16 cellular contexts compared by ENCODE assay signal in genomic region chrX:2594491-2594890, GRCh38.
DNase-seq lines count a peak whose midpoint lies in the region; ATAC-seq and TF ChIP-seq lines count a peak whose summit lies in the region.
"Had no signal": no experiment of that assay in that cellular context is flagged by ENCODE, and none has a peak within 500 bp of the region (broad histone marks: within the 10 kb centered on the region; RNA-seq: fewer than 3 reads in every experiment).

No MANE protein-coding gene starts in this region.

- CTCF ChIA-PET in PC-9 (lab: Charles Lee) = no interaction called here

- no peak overlapping the region for H3T11ph ChIP-seq in H9 (ENCODE audit: low read length)

- peak overlapping the region; percentile 24 for H3K27ac Mint-ChIP-seq in stimulated activated effector memory CD8-positive, alpha-beta T cell treated with anti-CD3 and anti-CD28 coated beads, Interleukin-12 subunit alpha, Interleukin-12 subunit beta, amount 100 ng/mL, for 72 hours
- H3K27ac Mint-ChIP-seq in H9 = no peak overlapping the region
- H3K27ac Mint-ChIP-seq: B cell; CD8-positive, alpha-beta T cell; HFFc6 had no signal

- H2BK15ac ChIP-seq in H9 (ENCODE audit: low read depth, low read length) = no peak overlapping the region

- peaks cover 0 to 61% (median 0%) of the 10 kb centered on the region in 11 experiments; a peak in 3 of 22 replicates for H4K20me1 ChIP-seq in BLaER1 treated with 17β-estradiol and CSF1 and Interleukin-3, amounts not matched to agents 10 nM and 100 nM
- no peaks in the 10 kb centered on the region for H4K20me1 ChIP-seq in H9 (ENCODE audit: control insufficient read depth, insufficient read depth, insufficient read length)
- H4K20me1 ChIP-seq in PC-9 (ENCODE audit: insufficient read depth) = no peaks in the 10 kb centered on the region

- DNase-seq in islet precursor cell (peak; percentile 43), H9 (no peak), PC-9 (no peak)
- DNase-seq in stimulated activated effector memory CD8-positive, alpha-beta T cell treated with anti-CD3 and anti-CD28 coated beads, Interleukin-12 subunit alpha, Interleukin-12 subunit beta, amount 100 ng/mL, for 72 hours (ENCODE audit: low spot score in 2 of 2) = no peak
- DNase-seq: CD8-positive, alpha-beta T cell; COR-L47; DND-41; GDM1; HCEC 1CT had no signal

- H3K4me2 ChIP-seq in BLaER1 treated with 17β-estradiol and CSF1 and Interleukin-3, amounts not matched to agents 10 nM and 100 nM = peak overlapping the region in 6 of 11 experiments; percentile 16 to 56 (median 50); a peak in 10 of 22 replicates
- H3K4me2 ChIP-seq in H9 (ENCODE audit: insufficient read depth, insufficient read length, low read length) (no peak overlapping the region), PC-9 (no peak overlapping the region)

- no peak overlapping the region for H4K5ac ChIP-seq in H9 (ENCODE audit: insufficient read length, low read depth, low read length)

- no peak overlapping the region for H4K91ac ChIP-seq in H9 (ENCODE audit: insufficient read length, low read depth, low read length)

- H3K9me3 Mint-ChIP-seq in stimulated activated effector memory CD8-positive, alpha-beta T cell treated with anti-CD3 and anti-CD28 coated beads, Interleukin-12 subunit alpha, Interleukin-12 subunit beta, amount 100 ng/mL, for 72 hours = no peaks in the 10 kb centered on the region
- no peaks in the 10 kb centered on the region for H3K9me3 Mint-ChIP-seq in H9
- H3K9me3 Mint-ChIP-seq: CD8-positive, alpha-beta T cell; HFFc6; IgD-negative memory B cell had no signal

- 0 out of 22 replicates have a peak overlapping the region, but pooled peaks of 1 of the 11 experiments have one; percentile 5 for H3K9ac ChIP-seq in BLaER1 treated with 17β-estradiol and CSF1 and Interleukin-3, amounts not matched to agents 10 nM and 100 nM
- no peak overlapping the region for H3K9ac ChIP-seq in H9 (ENCODE audit: extremely low read depth, insufficient read length, low read length)

- no peak overlapping the region for H2BK12ac ChIP-seq in H9 (ENCODE audit: insufficient read length, low read depth, low read length)

- no peak overlapping the region for H3K18ac ChIP-seq in H9 (ENCODE audit: insufficient read length, low read depth, low read length)

- TF ChIP-seq EP300 in Ishikawa (IDR thresholded peaks at IDR 0.05; ENCODE audit: borderline replicate concordance) = no peak

- no peak overlapping the region for H4K8ac ChIP-seq in H9 (replicated peaks; ENCODE audit: insufficient read length, low read depth, low read length)

- H2BK120ac ChIP-seq in H9 (ENCODE audit: low read depth, low read length, poor library complexity, severe bottlenecking) = no peak overlapping the region

- H3K14ac ChIP-seq in H9 (ENCODE audit: insufficient read depth, low read length) = no peak overlapping the region

- POLR2A ChIA-PET in PC-9 (lab: Charles Lee; ENCODE audit: unreplicated experiment) = no interaction called here

- no peak for TF ChIP-seq CTCF in H9 (conservative IDR thresholded peaks at IDR 0.05)
- TF ChIP-seq CTCF in PC-9 (conservative IDR thresholded peaks at IDR 0.05) = no peak

- no peaks in the 10 kb centered on the region for H3K9me2 ChIP-seq in PC-9 (ENCODE audit: insufficient read depth)

- WGBS in H9 (ENCODE audit: extremely low coverage, insufficient read length, low lambda C conversion rate) = no CpG with 5 or more reads among the region's 3 CpGs

- no peak overlapping the region for H2BK20ac ChIP-seq in H9 (ENCODE audit: low read depth, low read length, poor library complexity, severe bottlenecking)

- H3K36me3 ChIP-seq in BLaER1 treated with 17β-estradiol and CSF1 and Interleukin-3, amounts not matched to agents 10 nM and 100 nM = peaks cover 28 to 49% (median 34%) of the 10 kb centered on the region in 11 experiments; a peak in 21 of 22 replicates
- no peaks in the 10 kb centered on the region for H3K36me3 ChIP-seq in PC-9 (ENCODE audit: low read depth)

- BruUV-seq in PC-9 (replicated peaks; lab: Mats Ljungman, UMichigan) = no TSS peak

- TF ChIP-seq RAD21 in Ishikawa (IDR thresholded peaks at IDR 0.05; ENCODE audit: low read depth) = no peak

- H3K56ac ChIP-seq in H9 (ENCODE audit: insufficient read length, low read depth, low read length) = no peak overlapping the region

- peaks cover 28 to 60% (median 41%) of the 10 kb centered on the region in 10 experiments for H3K4me1 ChIP-seq in BLaER1 treated with 17β-estradiol and CSF1 and Interleukin-3, amounts not matched to agents 10 nM and 100 nM
- H3K4me1 ChIP-seq in H9 (ENCODE audit: insufficient read depth, low read length) = peaks cover 3% of the 10 kb centered on the region; the same call in 1 of the 2 replicates
- H3K4me1 ChIP-seq in PC-9 (replicated peaks; ENCODE audit: insufficient read depth) = peaks cover 28% of the 10 kb centered on the region

- H3K23me2 ChIP-seq in H9 (ENCODE audit: insufficient read length, low read depth, low read length, poor library complexity, severe bottlenecking) = no peaks in the 10 kb centered on the region

- no peak overlapping the region for H3K4ac ChIP-seq in H9 (ENCODE audit: low read depth, low read length)

- H3K4me1 Mint-ChIP-seq in stimulated activated effector memory CD8-positive, alpha-beta T cell treated with anti-CD3 and anti-CD28 coated beads, Interleukin-12 subunit alpha, Interleukin-12 subunit beta, amount 100 ng/mL, for 72 hours = peaks cover 13% of the 10 kb centered on the region
- peaks cover 19 to 20% of the 10 kb centered on the region in 2 experiments for H3K4me1 Mint-ChIP-seq in H9
- H3K4me1 Mint-ChIP-seq: CD14-positive monocyte had no signal

- no peak for ATAC-seq in stimulated activated effector memory CD8-positive, alpha-beta T cell treated with anti-CD3 and anti-CD28 coated beads, Interleukin-12 subunit alpha, Interleukin-12 subunit beta, amount 100 ng/mL, for 72 hours
- ATAC-seq in HG03095 (IDR thresholded peaks at IDR 0.05; ENCODE audit: unreplicated experiment) = no peak
- ATAC-seq: CD8-positive, alpha-beta T cell had no signal

- H3K27me3 Mint-ChIP-seq in H9 (ENCODE audit: low read depth) = no peaks in the 10 kb centered on the region
- H3K27me3 Mint-ChIP-seq: B cell had no signal

- peaks cover 6% of the 10 kb centered on the region for H3K36me3 Mint-ChIP-seq in stimulated activated effector memory CD8-positive, alpha-beta T cell treated with anti-CD3 and anti-CD28 coated beads, Interleukin-12 subunit alpha, Interleukin-12 subunit beta, amount 100 ng/mL, for 72 hours
- peaks cover 2 to 9% (median 6%) of the 10 kb centered on the region in 3 experiments; a peak in 6 of 7 replicates for H3K36me3 Mint-ChIP-seq in H9 (ENCODE audit: insufficient read depth in 1 of 3, low read depth in 3 of 3)

- no peak overlapping the region for H3K4me3 ChIP-seq in BLaER1 treated with 17β-estradiol and CSF1 and Interleukin-3, amounts not matched to agents 10 nM and 100 nM
- no peak overlapping the region for H3K4me3 ChIP-seq in PC-9

- no peak overlapping the region; a peak in 1 of 22 replicates for H3K27ac ChIP-seq in BLaER1 treated with 17β-estradiol and CSF1 and Interleukin-3, amounts not matched to agents 10 nM and 100 nM
- H3K27ac ChIP-seq in H9 (ENCODE audit: insufficient read length, low read depth, low read length) (no peak overlapping the region), PC-9 (no peak overlapping the region)

- H2BK5ac ChIP-seq in H9 (ENCODE audit: insufficient read length, low read length) = no peak overlapping the region

- intact Hi-C loops in PC-9 (cut with micrococcal nuclease; ENCODE audit: unreplicated experiment) = loop anchor here (5.0 to 10.0 kb wide), 2 partner anchors 200 to 797 kb away; no protein-coding TSS in a partner anchor

- H3F3A ChIP-seq in PC-9 (ENCODE audit: insufficient read depth, low read depth) = peaks cover 26% of the 10 kb centered on the region

- H3K27me3 ChIP-seq in BLaER1 treated with 17β-estradiol and CSF1 and Interleukin-3, amounts not matched to agents 10 nM and 100 nM = peaks cover 0 to 16% (median 0%) of the 10 kb centered on the region in 11 experiments; a peak in 3 of 22 replicates
- H3K27me3 ChIP-seq in H9 (ENCODE audit: insufficient read depth, low read length) = no peaks in the 10 kb centered on the region
- H3K27me3 ChIP-seq in PC-9 (ENCODE audit: insufficient read depth, low read depth) = no peaks in the 10 kb centered on the region

- H3K79me1 ChIP-seq in H9 (ENCODE audit: insufficient read depth, low read depth, low read length, poor library complexity, severe bottlenecking) = no peaks in the 10 kb centered on the region

- H3K79me2 ChIP-seq in H9 (ENCODE audit: insufficient read depth, low read length) (no peaks in the 10 kb centered on the region), PC-9 (ENCODE audit: low read depth) (no peaks in the 10 kb centered on the region)

- no peak overlapping the region for H3K4me3 Mint-ChIP-seq in stimulated activated effector memory CD8-positive, alpha-beta T cell treated with anti-CD3 and anti-CD28 coated beads, Interleukin-12 subunit alpha, Interleukin-12 subunit beta, amount 100 ng/mL, for 72 hours
- no peak overlapping the region for H3K4me3 Mint-ChIP-seq in H9
- H3K4me3 Mint-ChIP-seq: B cell; CD14-positive monocyte; CD8-positive, alpha-beta T cell; HFFc6 had no signal

- no peak overlapping the region for H3K23ac ChIP-seq in H9 (ENCODE audit: insufficient read length, low read depth, low read length)

- H2AFZ ChIP-seq in H9 (ENCODE audit: low read length) (no peak overlapping the region), PC-9 (no peak overlapping the region)

- H2AK5ac ChIP-seq in H9 (ENCODE audit: insufficient read length, low read length) = no peak overlapping the region

- H3K9me3 ChIP-seq in BLaER1 treated with 17β-estradiol and CSF1 and Interleukin-3, amounts not matched to agents 10 nM and 100 nM (replicated peaks in 1 of 11) = peaks cover 30 to 55% (median 43%) of the 10 kb centered on the region in 11 experiments
- no peaks in the 10 kb centered on the region for H3K9me3 ChIP-seq in H9 (ENCODE audit: control insufficient read depth, low read depth, low read length)
- no peaks in the 10 kb centered on the region for H3K9me3 ChIP-seq in PC-9 (ENCODE audit: insufficient read depth, low read depth)

TF ChIP-seq in Ishikawa, 13 proteins besides CTCF, POLR2A, EP300 and RAD21:
- TF ChIP-seq FOXM1 (IDR thresholded peaks at IDR 0.05; ENCODE audit: borderline replicate concordance, low read depth) = no peak
- peak; percentile 32; the same call in 1 of the 2 replicates for TF ChIP-seq NFIC (IDR thresholded peaks at IDR 0.05)

Comparison
In these comparisons a context has a peak if more than half of its experiments do, and no peak if none do; other contexts are left out.
1. H3K4me2 ChIP-seq: peak in BLaER1 treated with 17β-estradiol and CSF1 and Interleukin-3, amounts not matched to agents 10 nM and 100 nM (6 of 11); none in H9 (single experiment) and PC-9 (single experiment).